In genomic region chr16:58365623-58366022, GRCh38 we compare ENCODE assay signal across 19 cellular contexts.
"Had no signal": no experiment of that assay in that cellular context is flagged by ENCODE, and none has a peak within 500 bp of the region (broad histone marks: within the 10 kb centered on the region; RNA-seq: fewer than 3 reads in every experiment).

No MANE protein-coding gene starts in this region.

- DNase-seq: cortex of kidney; dorsolateral prefrontal cortex; effector CD8-positive, alpha-beta T cell; glutamatergic neuron; kidney; naive thymus-derived CD8-positive, alpha-beta T cell; psoas muscle; retina; right lobe of liver; stimulated activated CD4-positive, alpha-beta T cell treated with anti-CD3 and anti-CD28 coated beads, Interleukin-4, amount 100 ng/mL, for 1 hour; stimulated activated CD8-positive, alpha-beta memory T cell treated with anti-CD3 and anti-CD28 coated beads, Interleukin-4, amount 100 ng/mL, for 48 hours; stimulated activated naive CD8-positive, alpha-beta T cell treated with anti-CD3 and anti-CD28 coated beads, Interleukin-15, Interleukin-2, amounts not matched to agents 100 U/mL and 50 U/mL, for 24 hours; thyroid gland; upper lobe of left lung had no signal

- H3K27ac ChIP-seq: dorsolateral prefrontal cortex, esophagus muscularis mucosa, gastroesophageal sphincter, neutrophil, psoas muscle, right lobe of liver, suprapubic skin, thyroid gland, upper lobe of left lung, vagina had no signal

- H3K36me3 ChIP-seq: esophagus muscularis mucosa, gastroesophageal sphincter, neutrophil, right lobe of liver, suprapubic skin, thyroid gland, upper lobe of left lung, vagina had no signal

- H3K4me3 ChIP-seq: dorsolateral prefrontal cortex, esophagus muscularis mucosa, gastroesophageal sphincter, psoas muscle, right lobe of liver, suprapubic skin, thyroid gland, upper lobe of left lung, vagina had no signal

- H3K4me1 ChIP-seq: esophagus muscularis mucosa, gastroesophageal sphincter, psoas muscle, right lobe of liver, suprapubic skin, thyroid gland, upper lobe of left lung, vagina had no signal

- H3K27me3 ChIP-seq: esophagus muscularis mucosa, right lobe of liver, thyroid gland, upper lobe of left lung, vagina had no signal

- H3K9me3 ChIP-seq: neutrophil, psoas muscle, right lobe of liver, suprapubic skin, thyroid gland, upper lobe of left lung had no signal
